8 cellular contexts compared by ENCODE assay signal in genomic region chr1:218164111-218164929, GRCh38.
A peak's percentile ranks its signal among the peaks of the same experiment; 100 is the strongest.
DNase-seq lines count a peak whose midpoint lies in the region; ATAC-seq and TF ChIP-seq lines count a peak whose summit lies in the region.

No MANE protein-coding gene starts in this region.

- ATAC-seq in GM18868 (IDR thresholded peaks at IDR 0.05; ENCODE audit: unreplicated experiment) (peak; percentile 55), HG03520 (IDR thresholded peaks at IDR 0.05; ENCODE audit: unreplicated experiment) (peak; percentile 35)

- in situ Hi-C loops in SK-MEL-5 (cut with HindIII; ENCODE audit: low pct_unique_long_range_greater_than_20kb, low sequenced_read_pairs) = no loop called here

- no peak for DNase-seq in AG09309 (ENCODE audit: low read depth)
- peak; percentile 71 for DNase-seq in SK-MEL-5 (ENCODE audit: low read depth, low spot score)
- no peak for DNase-seq in epithelial cell of proximal tubule (ENCODE audit: low read depth)
- DNase-seq in myocyte (ENCODE audit: low read depth) = peak; percentile 50
- no peak for DNase-seq in T-helper 9 cell
- DNase-seq in Kasumi-1 (lab: John Stamatoyannopoulos, UW) = no peak

- no peak for TF ChIP-seq CTCF in AG09309 (IDR thresholded peaks at IDR 0.05; ENCODE audit: control insufficient read depth, insufficient read depth, low read depth, low read length, missing control alignments)
- TF ChIP-seq CTCF in epithelial cell of proximal tubule (conservative IDR thresholded peaks at IDR 0.05; ENCODE audit: low read depth, low read length) = no peak

- peak overlapping the region; percentile 43 for H3K4me3 ChIP-seq in AG09309 (ENCODE audit: control insufficient read depth, low read depth, low read length)
- peak overlapping the region; percentile 48 for H3K4me3 ChIP-seq in epithelial cell of proximal tubule (ENCODE audit: low read depth, low read length)

Comparison
In these comparisons a context has a peak if more than half of its experiments do, and no peak if none do; other contexts are left out.
1. DNase-seq: peak in SK-MEL-5 (single experiment) and myocyte (single experiment); none in AG09309 (single experiment), epithelial cell of proximal tubule (single experiment), T-helper 9 cell (single experiment) and Kasumi-1 (0 of 2).